Comparison of ENCODE assay signal across 1 cellular context in the genomic region with DNA sequence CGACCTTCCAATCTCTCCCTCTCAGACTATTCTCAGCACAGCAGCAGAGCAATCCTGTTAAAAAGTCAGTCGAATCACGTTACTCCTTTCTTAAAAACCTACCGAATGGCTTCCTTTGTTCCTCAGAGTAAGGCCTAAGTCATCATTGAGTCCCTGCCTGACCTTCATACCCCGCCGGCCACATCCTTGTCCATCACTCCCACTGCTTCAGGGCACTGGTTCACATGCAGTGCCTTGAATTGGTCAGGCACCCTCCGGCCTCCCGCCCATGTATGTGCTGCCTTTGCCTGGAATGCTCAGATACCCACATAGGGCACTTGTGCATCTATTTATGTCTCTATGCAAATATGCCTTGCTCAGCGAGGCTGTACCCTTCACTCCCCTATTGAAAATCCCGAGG.
TF ChIP-seq lines count a peak whose summit lies in the region.

No MANE protein-coding gene starts in this region.

TF ChIP-seq in GM23338, 12 proteins besides CTCF, POLR2A, EP300 and RAD21 (continued from another document):
- TF ChIP-seq, protein P1, sequence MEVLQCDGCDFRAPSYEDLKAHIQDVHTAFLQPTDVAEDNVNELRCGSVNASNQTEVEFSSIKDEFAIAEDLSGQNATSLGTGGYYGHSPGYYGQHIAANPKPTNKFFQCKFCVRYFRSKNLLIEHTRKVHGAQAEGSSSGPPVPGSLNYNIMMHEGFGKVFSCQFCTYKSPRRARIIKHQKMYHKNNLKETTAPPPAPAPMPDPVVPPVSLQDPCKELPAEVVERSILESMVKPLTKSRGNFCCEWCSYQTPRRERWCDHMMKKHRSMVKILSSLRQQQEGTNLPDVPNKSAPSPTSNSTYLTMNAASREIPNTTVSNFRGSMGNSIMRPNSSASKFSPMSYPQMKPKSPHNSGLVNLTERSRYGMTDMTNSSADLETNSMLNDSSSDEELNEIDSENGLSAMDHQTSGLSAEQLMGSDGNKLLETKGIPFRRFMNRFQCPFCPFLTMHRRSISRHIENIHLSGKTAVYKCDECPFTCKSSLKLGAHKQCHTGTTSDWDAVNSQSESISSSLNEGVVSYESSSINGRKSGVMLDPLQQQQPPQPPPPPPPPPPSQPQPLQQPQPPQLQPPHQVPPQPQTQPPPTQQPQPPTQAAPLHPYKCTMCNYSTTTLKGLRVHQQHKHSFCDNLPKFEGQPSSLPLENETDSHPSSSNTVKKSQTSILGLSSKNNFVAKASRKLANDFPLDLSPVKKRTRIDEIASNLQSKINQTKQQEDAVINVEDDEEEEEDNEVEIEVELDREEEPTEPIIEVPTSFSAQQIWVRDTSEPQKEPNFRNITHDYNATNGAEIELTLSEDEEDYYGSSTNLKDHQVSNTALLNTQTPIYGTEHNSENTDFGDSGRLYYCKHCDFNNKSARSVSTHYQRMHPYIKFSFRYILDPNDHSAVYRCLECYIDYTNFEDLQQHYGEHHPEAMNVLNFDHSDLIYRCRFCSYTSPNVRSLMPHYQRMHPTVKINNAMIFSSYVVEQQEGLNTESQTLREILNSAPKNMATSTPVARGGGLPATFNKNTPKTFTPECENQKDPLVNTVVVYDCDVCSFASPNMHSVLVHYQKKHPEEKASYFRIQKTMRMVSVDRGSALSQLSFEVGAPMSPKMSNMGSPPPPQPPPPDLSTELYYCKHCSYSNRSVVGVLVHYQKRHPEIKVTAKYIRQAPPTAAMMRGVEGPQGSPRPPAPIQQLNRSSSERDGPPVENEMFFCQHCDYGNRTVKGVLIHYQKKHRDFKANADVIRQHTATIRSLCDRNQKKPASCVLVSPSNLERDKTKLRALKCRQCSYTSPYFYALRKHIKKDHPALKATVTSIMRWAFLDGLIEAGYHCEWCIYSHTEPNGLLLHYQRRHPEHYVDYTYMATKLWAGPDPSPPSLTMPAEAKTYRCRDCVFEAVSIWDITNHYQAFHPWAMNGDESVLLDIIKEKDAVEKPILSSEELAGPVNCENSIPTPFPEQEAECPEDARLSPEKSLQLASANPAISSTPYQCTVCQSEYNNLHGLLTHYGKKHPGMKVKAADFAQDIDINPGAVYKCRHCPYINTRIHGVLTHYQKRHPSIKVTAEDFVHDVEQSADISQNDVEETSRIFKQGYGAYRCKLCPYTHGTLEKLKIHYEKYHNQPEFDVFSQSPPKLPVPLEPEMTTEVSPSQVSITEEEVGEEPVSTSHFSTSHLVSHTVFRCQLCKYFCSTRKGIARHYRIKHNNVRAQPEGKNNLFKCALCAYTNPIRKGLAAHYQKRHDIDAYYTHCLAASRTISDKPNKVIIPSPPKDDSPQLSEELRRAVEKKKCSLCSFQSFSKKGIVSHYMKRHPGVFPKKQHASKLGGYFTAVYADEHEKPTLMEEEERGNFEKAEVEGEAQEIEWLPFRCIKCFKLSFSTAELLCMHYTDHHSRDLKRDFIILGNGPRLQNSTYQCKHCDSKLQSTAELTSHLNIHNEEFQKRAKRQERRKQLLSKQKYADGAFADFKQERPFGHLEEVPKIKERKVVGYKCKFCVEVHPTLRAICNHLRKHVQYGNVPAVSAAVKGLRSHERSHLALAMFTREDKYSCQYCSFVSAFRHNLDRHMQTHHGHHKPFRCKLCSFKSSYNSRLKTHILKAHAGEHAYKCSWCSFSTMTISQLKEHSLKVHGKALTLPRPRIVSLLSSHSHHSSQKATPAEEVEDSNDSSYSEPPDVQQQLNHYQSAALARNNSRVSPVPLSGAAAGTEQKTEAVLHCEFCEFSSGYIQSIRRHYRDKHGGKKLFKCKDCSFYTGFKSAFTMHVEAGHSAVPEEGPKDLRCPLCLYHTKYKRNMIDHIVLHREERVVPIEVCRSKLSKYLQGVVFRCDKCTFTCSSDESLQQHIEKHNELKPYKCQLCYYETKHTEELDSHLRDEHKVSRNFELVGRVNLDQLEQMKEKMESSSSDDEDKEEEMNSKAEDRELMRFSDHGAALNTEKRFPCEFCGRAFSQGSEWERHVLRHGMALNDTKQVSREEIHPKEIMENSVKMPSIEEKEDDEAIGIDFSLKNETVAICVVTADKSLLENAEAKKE (CRISPR knock-in tag; IDR thresholded peaks at IDR 0.05): no peak
- TF ChIP-seq STAT1 (IDR thresholded peaks at IDR 0.05; ENCODE audit: unreplicated experiment): no peak
- TF ChIP-seq, protein P2, sequence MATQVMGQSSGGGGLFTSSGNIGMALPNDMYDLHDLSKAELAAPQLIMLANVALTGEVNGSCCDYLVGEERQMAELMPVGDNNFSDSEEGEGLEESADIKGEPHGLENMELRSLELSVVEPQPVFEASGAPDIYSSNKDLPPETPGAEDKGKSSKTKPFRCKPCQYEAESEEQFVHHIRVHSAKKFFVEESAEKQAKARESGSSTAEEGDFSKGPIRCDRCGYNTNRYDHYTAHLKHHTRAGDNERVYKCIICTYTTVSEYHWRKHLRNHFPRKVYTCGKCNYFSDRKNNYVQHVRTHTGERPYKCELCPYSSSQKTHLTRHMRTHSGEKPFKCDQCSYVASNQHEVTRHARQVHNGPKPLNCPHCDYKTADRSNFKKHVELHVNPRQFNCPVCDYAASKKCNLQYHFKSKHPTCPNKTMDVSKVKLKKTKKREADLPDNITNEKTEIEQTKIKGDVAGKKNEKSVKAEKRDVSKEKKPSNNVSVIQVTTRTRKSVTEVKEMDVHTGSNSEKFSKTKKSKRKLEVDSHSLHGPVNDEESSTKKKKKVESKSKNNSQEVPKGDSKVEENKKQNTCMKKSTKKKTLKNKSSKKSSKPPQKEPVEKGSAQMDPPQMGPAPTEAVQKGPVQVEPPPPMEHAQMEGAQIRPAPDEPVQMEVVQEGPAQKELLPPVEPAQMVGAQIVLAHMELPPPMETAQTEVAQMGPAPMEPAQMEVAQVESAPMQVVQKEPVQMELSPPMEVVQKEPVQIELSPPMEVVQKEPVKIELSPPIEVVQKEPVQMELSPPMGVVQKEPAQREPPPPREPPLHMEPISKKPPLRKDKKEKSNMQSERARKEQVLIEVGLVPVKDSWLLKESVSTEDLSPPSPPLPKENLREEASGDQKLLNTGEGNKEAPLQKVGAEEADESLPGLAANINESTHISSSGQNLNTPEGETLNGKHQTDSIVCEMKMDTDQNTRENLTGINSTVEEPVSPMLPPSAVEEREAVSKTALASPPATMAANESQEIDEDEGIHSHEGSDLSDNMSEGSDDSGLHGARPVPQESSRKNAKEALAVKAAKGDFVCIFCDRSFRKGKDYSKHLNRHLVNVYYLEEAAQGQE (IDR thresholded peaks at IDR 0.05; ENCODE audit: unreplicated experiment): no peak
